16 cellular contexts compared by ENCODE assay signal in the genomic region with DNA sequence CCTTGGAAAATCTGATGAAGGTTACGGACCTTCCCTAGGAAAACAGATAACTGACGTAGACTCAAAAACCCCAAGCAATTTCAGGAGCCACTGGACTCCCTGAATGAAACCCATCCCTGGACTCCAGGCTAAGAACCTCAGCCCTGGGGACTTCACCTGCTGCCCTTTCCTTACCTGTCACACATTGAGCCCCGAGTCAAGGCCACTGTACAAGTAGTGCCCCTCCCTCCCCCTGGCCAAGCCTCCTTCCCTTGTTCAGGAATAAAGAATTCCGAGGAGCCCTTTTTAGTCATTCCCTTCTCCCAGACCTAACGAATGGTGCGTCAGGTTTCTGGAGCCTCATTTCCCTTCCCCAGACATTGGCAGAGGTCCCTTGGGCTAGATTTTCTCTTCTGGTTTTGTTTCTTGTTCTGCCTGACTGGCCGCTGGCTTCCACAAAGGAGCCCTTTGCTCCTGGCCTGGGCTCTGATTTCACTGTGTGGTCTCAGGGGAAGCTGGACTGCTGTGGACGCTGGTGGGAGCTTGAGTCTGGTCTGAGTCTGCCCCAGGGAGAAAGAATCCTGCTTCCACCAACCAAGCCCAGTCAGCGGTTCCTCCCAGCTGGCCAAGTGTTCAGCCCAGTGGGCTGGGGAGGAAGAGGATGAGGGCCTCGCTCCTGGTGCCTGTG. TPM values are rescaled to one million over a fixed set of nuclear protein-coding genes. Genes with fewer than 3 reads are reported as not detected.
A peak's percentile ranks its signal among the peaks of the same experiment; 100 is the strongest.
DNase-seq lines count a peak whose midpoint lies in the region; ATAC-seq, FAIRE-seq and TF ChIP-seq lines count a peak whose summit lies in the region.
"Had no signal": no experiment of that assay in that cellular context is flagged by ENCODE, and none has a peak within 500 bp of the region (broad histone marks: within the 10 kb centered on the region; RNA-seq: fewer than 3 reads in every experiment).

No MANE protein-coding gene starts in this region.

- H3K27ac ChIP-seq in muscle layer of duodenum (ENCODE audit: low read length): peak overlapping the region; percentile 16
- peak overlapping the region; percentile 3 to 35 for H3K27ac ChIP-seq in testis
- H3K27ac ChIP-seq: lower lobe of right lung, psoas muscle had no signal

- H3K9me3 ChIP-seq in muscle layer of duodenum (ENCODE audit: control insufficient read depth in 1 of 2, low read length in 2 of 2) (no peaks in the 10 kb centered on the region), testis (no peaks in the 10 kb centered on the region)
- H3K9me3 ChIP-seq: lower lobe of right lung, psoas muscle had no signal

- ATAC-seq in Right ventricle myocardium inferior: no peak
- no peak for ATAC-seq in left ventricle myocardium superior
- ATAC-seq in HG03521 (IDR thresholded peaks at IDR 0.05; ENCODE audit: unreplicated experiment): no peak
- ATAC-seq: activated CD4-positive, alpha-beta T cell treated with anti-CD3 and anti-CD28 coated beads for 36 hours; lower lobe of right lung; psoas muscle; T-cell had no signal

- in situ Hi-C loops in astrocyte of the spinal cord (cut with HindIII; ENCODE audit: low sequenced_read_pairs): no loop called here

- no peak overlapping the region for H3K4me3 ChIP-seq in astrocyte of the spinal cord (ENCODE audit: low read depth, low read length)
- H3K4me3 ChIP-seq in muscle layer of duodenum (ENCODE audit: low read depth in 1 of 2, low read length in 2 of 2): no peak overlapping the region
- no peak overlapping the region for H3K4me3 ChIP-seq in testis
- H3K4me3 ChIP-seq: lower lobe of right lung, psoas muscle had no signal

- H3K36me3 ChIP-seq in muscle layer of duodenum (ENCODE audit: control insufficient read depth in 1 of 2, insufficient read depth in 2 of 2, low read length in 2 of 2) (peaks cover 7 to 12% of the 10 kb centered on the region in 2 donors), testis (ENCODE audit: low read depth, missing control alignments) (no peaks in the 10 kb centered on the region)

- 67 to 77% methylated on average over 9 to 10 of the region's 10 CpGs for WGBS in testis, 2 donors

- TF ChIP-seq CTCF in astrocyte of the spinal cord (IDR thresholded peaks at IDR 0.05; ENCODE audit: low read depth, low read length): no peak
- TF ChIP-seq CTCF in testis (IDR thresholded peaks at IDR 0.05): no peak

- TF ChIP-seq POLR2A in testis (IDR thresholded peaks at IDR 0.05) (no peak), GM12892 (IDR thresholded peaks at IDR 0.05; ENCODE audit: low read depth, low read length) (no peak)

- no peak for FAIRE-seq in GM12892 (lab: Jason Lieb, UNC)

- H3K4me1 ChIP-seq in muscle layer of duodenum (ENCODE audit: control insufficient read depth in 1 of 2, insufficient read depth in 2 of 2, low read length in 2 of 2) (peaks cover 0 to 9% of the 10 kb centered on the region in 2 donors), testis (peaks cover 18% of the 10 kb centered on the region)
- H3K4me1 ChIP-seq: psoas muscle had no signal

- DNase-seq in Right ventricle myocardium inferior (ENCODE audit: missing footprints) (peak; percentile 30), left ventricle myocardium superior (no peak), astrocyte of the spinal cord (ENCODE audit: low read depth, low spot score) (peak; percentile 28), testis (peak; percentile 45), NCI-H146 treated with DMSO at 0.1 percent for 48 hours (lab: John Stamatoyannopoulos, UW; ENCODE audit: unreplicated experiment) (no peak), GM12892 (ENCODE audit: insufficient read length) (no peak)
- DNase-seq: activated CD4-positive, alpha-beta T cell treated with anti-CD3 and anti-CD28 coated beads for 36 hours; DMS79; lower lobe of right lung; NCI-H446; stimulated activated CD4-positive, alpha-beta T cell treated with anti-CD3 and anti-CD28 coated beads, Interleukin-1b, Interleukin-23, amount 100 ng/mL, for 48 hours; T-cell had no signal

- intact Hi-C loops in Right ventricle myocardium inferior (cut with DNase I) (no loop called here), left ventricle myocardium superior (cut with micrococcal nuclease) (no loop called here), testis (cut with DNase I; ENCODE audit: low total_unique reads) (no loop called here)

- H3K27me3 ChIP-seq in muscle layer of duodenum (ENCODE audit: low read depth, low read length): no peaks in the 10 kb centered on the region
- no peaks in the 10 kb centered on the region for H3K27me3 ChIP-seq in testis

RNA-seq across cellular contexts. Expression of a gene that starts 31.7 kb away (rescaled TPM):
- total RNA-seq in Right ventricle myocardium inferior (3.3 TPM), left ventricle myocardium superior (3.0 TPM), testis (10 to 100 TPM; 11.0 to 14.1 TPM)
- 5.2 TPM for polyA plus RNA-seq in testis (ENCODE audit: insufficient read depth, low read depth, low replicate concordance)
- polyA plus RNA-seq in GM12892 (2012; ENCODE audit: missing spikeins): 4.2 TPM

RNA-seq across cellular contexts. Expression of a gene that starts 39.6 kb away (rescaled TPM):
- total RNA-seq in Right ventricle myocardium inferior: 14.9 TPM
- 16.2 TPM for total RNA-seq in left ventricle myocardium superior
- 1 to 10 TPM; 3.8 TPM for total RNA-seq in testis
- polyA plus RNA-seq in testis (ENCODE audit: insufficient read depth, low read depth, low replicate concordance): 6.8 TPM
- polyA plus RNA-seq in GM12892 (2012; ENCODE audit: missing spikeins): 5.4 TPM
- total RNA-seq: epithelial cell of proximal tubule had no signal

RNA-seq across cellular contexts. Expression of a gene that starts 42.2 kb away (rescaled TPM):
- total RNA-seq in Right ventricle myocardium inferior: 111 TPM
- 131 TPM for total RNA-seq in left ventricle myocardium superior
- 10 to 100 TPM; 59.1 to 73.9 TPM for total RNA-seq in testis
- polyA plus RNA-seq in testis (ENCODE audit: insufficient read depth, low read depth, low replicate concordance): 45.4 TPM
- polyA plus RNA-seq in GM12892 (2012; ENCODE audit: missing spikeins): 46.6 TPM

Comparison
In these comparisons a context has a peak if more than half of its experiments do, and no peak if none do; other contexts are left out.
1. DNase-seq: peak in Right ventricle myocardium inferior (single experiment), astrocyte of the spinal cord (single experiment) and testis (single experiment); none in left ventricle myocardium superior (single experiment), NCI-H146 treated with DMSO at 0.1 percent for 48 hours (single experiment) and GM12892 (single experiment).